10 cellular contexts compared by ENCODE assay signal in the genomic region with DNA sequence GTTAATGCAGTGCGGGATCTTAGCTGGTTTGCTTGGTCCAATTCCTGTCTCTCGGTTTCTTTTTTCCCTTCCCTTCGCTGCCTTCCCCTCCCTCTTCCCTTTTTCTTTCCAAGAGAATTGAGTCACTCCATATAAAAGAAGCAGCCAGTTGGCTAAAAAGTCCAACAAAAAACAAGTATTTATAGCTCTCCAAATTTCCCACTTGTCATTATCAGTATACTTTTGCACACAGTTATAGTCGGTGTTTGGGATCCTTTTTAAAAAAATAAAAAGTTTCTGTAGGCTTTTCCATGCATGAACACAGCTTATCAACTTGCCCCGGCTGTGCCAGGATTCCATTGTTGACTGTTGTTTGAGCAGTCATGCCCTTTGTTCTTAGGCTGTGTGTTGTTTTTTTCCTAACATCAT. TPM values are rescaled to one million over a fixed set of nuclear protein-coding genes. Genes with fewer than 3 reads are reported as not detected.
DNase-seq lines count a peak whose midpoint lies in the region; ATAC-seq and TF ChIP-seq lines count a peak whose summit lies in the region.
"Had no signal": no experiment of that assay in that cellular context is flagged by ENCODE, and none has a peak within 500 bp of the region (broad histone marks: within the 10 kb centered on the region; RNA-seq: fewer than 3 reads in every experiment).

No MANE protein-coding gene starts in this region.

- H2BK5ac ChIP-seq in mesenchymal stem cell (ENCODE audit: low read depth, low read length, poor library complexity, severe bottlenecking) = no peak overlapping the region

- no peak overlapping the region for H2AFZ ChIP-seq in mesenchymal stem cell (ENCODE audit: low read depth, low read length)

- no peak overlapping the region for H3K18ac ChIP-seq in mesenchymal stem cell (ENCODE audit: low read depth in 1 of 2, low read length in 2 of 2)

- H4K91ac ChIP-seq in mesenchymal stem cell (ENCODE audit: low read length) = no peak overlapping the region

- intact Hi-C loops in Panc1 (cut with micrococcal nuclease; ENCODE audit: unreplicated experiment) (loop anchor here (5.0 kb wide), 1 partner anchor 86 kb away; no protein-coding TSS in a partner anchor), lower leg skin (cut with DNase I; ENCODE audit: low total_unique reads) (no loop called here)

- H3K9ac ChIP-seq in duodenal mucosa (ENCODE audit: low read depth in 1 of 2, low read length in 2 of 2) = peak overlapping the region; percentile 7 to 36
- peak overlapping the region; percentile 77 for H3K9ac ChIP-seq in mesenchymal stem cell (ENCODE audit: low read length)

- no TSS peak for BruUV-seq in Panc1 (replicated peaks; lab: Mats Ljungman, UMichigan)

- H3K27ac ChIP-seq in Panc1 (ENCODE audit: low read length) (peak overlapping the region; percentile 45), duodenal mucosa (ENCODE audit: low read depth, low read length) (no peak overlapping the region), mesenchymal stem cell (ENCODE audit: low read length, poor library complexity, severe bottlenecking) (peak overlapping the region; percentile 25), temporal lobe (ENCODE audit: low read depth, low read length) (peak overlapping the region; percentile 98)
- H3K27ac ChIP-seq: VCaP had no signal

- no peak overlapping the region for H2BK12ac ChIP-seq in mesenchymal stem cell (ENCODE audit: low read length in 2 of 2)

- CTCF ChIA-PET in Panc1 (lab: Charles Lee) = no interaction called here

- 88% methylated on average over 4 of the region's 5 CpGs for WGBS in mesenchymal stem cell
- WGBS in lower leg skin, 2 donors = 16% methylated on average over 5 of the region's 5 CpGs

- H2BK15ac ChIP-seq in mesenchymal stem cell (ENCODE audit: low read depth, poor library complexity, severe bottlenecking) = no peak overlapping the region

- no peak overlapping the region for H3K23ac ChIP-seq in mesenchymal stem cell (ENCODE audit: low read length in 2 of 2)

- no peak for ATAC-seq in Panc1
- ATAC-seq in GM21447 (IDR thresholded peaks at IDR 0.05; ENCODE audit: unreplicated experiment) = no peak
- ATAC-seq in GM18907 (IDR thresholded peaks at IDR 0.05; ENCODE audit: unreplicated experiment) = no peak

- H3K4ac ChIP-seq in mesenchymal stem cell (ENCODE audit: low read depth in 1 of 2, low read length in 2 of 2) = no peak overlapping the region

- no peak overlapping the region for H2AK5ac ChIP-seq in mesenchymal stem cell (ENCODE audit: low read length, severe bottlenecking)

- no peaks in the 10 kb centered on the region for H3K27me3 ChIP-seq in Panc1 (ENCODE audit: control insufficient read depth, insufficient read depth, low read length)
- no peaks in the 10 kb centered on the region for H3K27me3 ChIP-seq in duodenal mucosa (ENCODE audit: control insufficient read depth in 1 of 2, insufficient read depth in 2 of 2, low read length in 2 of 2)
- no peaks in the 10 kb centered on the region for H3K27me3 ChIP-seq in mesenchymal stem cell (ENCODE audit: control insufficient read depth in 1 of 2, insufficient read depth in 1 of 2, low read length in 2 of 2)

- peaks cover 30% of the 10 kb centered on the region for H3K79me1 ChIP-seq in mesenchymal stem cell (replicated peaks; ENCODE audit: low read length, poor library complexity, severe bottlenecking)

- no peak for TF ChIP-seq POLR2A in lower leg skin (IDR thresholded peaks at IDR 0.05)

- H3K9me3 ChIP-seq in Panc1 (ENCODE audit: control insufficient read depth, insufficient read depth, low read depth, low read length) (no peaks in the 10 kb centered on the region), duodenal mucosa (ENCODE audit: control insufficient read depth in 1 of 2, low read length in 2 of 2) (no peaks in the 10 kb centered on the region), mesenchymal stem cell (ENCODE audit: control insufficient read depth, low read length) (no peaks in the 10 kb centered on the region)

- H3K4me1 ChIP-seq in Panc1 (ENCODE audit: control insufficient read depth, insufficient read depth, low read length) = peaks cover 22% of the 10 kb centered on the region
- peaks cover 35 to 43% of the 10 kb centered on the region in 2 donors for H3K4me1 ChIP-seq in duodenal mucosa (ENCODE audit: control insufficient read depth in 1 of 2, insufficient read depth in 2 of 2, low read length in 2 of 2)
- H3K4me1 ChIP-seq in mesenchymal stem cell (ENCODE audit: control insufficient read depth, insufficient read depth, low read depth, low read length) = peaks cover 20% of the 10 kb centered on the region

- no peak overlapping the region for H2BK120ac ChIP-seq in mesenchymal stem cell (ENCODE audit: low read depth, low read length)

- TF ChIP-seq CTCF in Panc1 (IDR thresholded peaks at IDR 0.05) (no peak), lower leg skin (IDR thresholded peaks at IDR 0.05) (no peak)

- H3K14ac ChIP-seq in mesenchymal stem cell (ENCODE audit: low read length in 2 of 2) = no peak overlapping the region

- H3K4me3 ChIP-seq in Panc1 (ENCODE audit: low read depth in 2 of 2, low read length in 2 of 2) (no peak overlapping the region), duodenal mucosa (ENCODE audit: low read depth in 1 of 2, low read length in 2 of 2) (peak overlapping the region; percentile 4 to 35), mesenchymal stem cell (ENCODE audit: insufficient read depth in 1 of 2, low read depth in 1 of 2, low read length in 2 of 2) (peak overlapping the region in 1 of 2 experiments; percentile 75), lower leg skin (ENCODE audit: low read depth, poor library complexity, severe bottlenecking) (no peak overlapping the region)

- H4K8ac ChIP-seq in mesenchymal stem cell (ENCODE audit: low read length) = no peak overlapping the region

- POLR2A ChIA-PET in Panc1 (lab: Charles Lee) = no interaction called here

- in situ Hi-C loops in Panc1 (cut with HindIII; ENCODE audit: low pct_unique_long_range_greater_than_20kb, low sequenced_read_pairs) = no loop called here

- no peak overlapping the region for H3K4me2 ChIP-seq in mesenchymal stem cell (ENCODE audit: low read length, poor library complexity, severe bottlenecking)

- H3K36me3 ChIP-seq in Panc1 (ENCODE audit: control insufficient read depth, insufficient read depth, low read length) = no peaks in the 10 kb centered on the region
- H3K36me3 ChIP-seq in duodenal mucosa (ENCODE audit: control insufficient read depth in 1 of 2, insufficient read depth in 2 of 2, low read length in 2 of 2) = peaks cover 0 to 16% of the 10 kb centered on the region in 2 donors
- peaks cover 4 to 16% of the 10 kb centered on the region in 2 experiments for H3K36me3 ChIP-seq in mesenchymal stem cell (ENCODE audit: control insufficient read depth in 1 of 2, insufficient read depth in 2 of 2, low read depth in 1 of 2, low read length in 2 of 2)

- no peak for DNase-seq in Panc1 (ENCODE audit: low read depth, low spot score)
- no peak for DNase-seq in mesenchymal stem cell
- no peak for DNase-seq in lower leg skin (ENCODE audit: low spot score in 2 of 2)
- no peak for DNase-seq in DMS79 (lab: John Stamatoyannopoulos, UW)
- DNase-seq: NCI-H524 had no signal

RNA-seq across cellular contexts. Expression of a gene that starts 24.9 kb away (rescaled TPM):
- 72.6 TPM for total RNA-seq in Panc1 (2021; ENCODE audit: unreplicated experiment)
- 114 TPM for polyA plus RNA-seq in Panc1 (2012; ENCODE audit: insufficient read length)
- polyA plus RNA-seq in mesenchymal stem cell (2013, experiment 1 of 2) = 42.5 TPM
- polyA plus RNA-seq in mesenchymal stem cell (2013, experiment 2 of 2) = 41.6 TPM
- total RNA-seq in temporal lobe = 30.0 TPM
- total RNA-seq in lower leg skin = 10 to 100 TPM; 48.8 to 70.6 (median 59.0) TPM

RNA-seq across cellular contexts. Expression of a gene that starts 26.6 kb away (rescaled TPM):
- total RNA-seq in Panc1 (2021; ENCODE audit: unreplicated experiment) = 109 TPM
- polyA plus RNA-seq in Panc1 (2012; ENCODE audit: insufficient read length) = 169 TPM
- 47.8 TPM for polyA plus RNA-seq in mesenchymal stem cell (2013, experiment 1 of 2)
- 47.4 TPM for polyA plus RNA-seq in mesenchymal stem cell (2013, experiment 2 of 2)
- total RNA-seq in temporal lobe = 39.1 TPM
- total RNA-seq in lower leg skin = 10 to 100 TPM; 51.9 to 72.8 (median 58.2) TPM

RNA-seq across cellular contexts. Expression of a gene that starts 37.5 kb away (rescaled TPM):
- total RNA-seq in Panc1 (2021; ENCODE audit: unreplicated experiment) = 26.8 TPM
- polyA plus RNA-seq in Panc1 (2012; ENCODE audit: insufficient read length) = 32.9 TPM
- polyA plus RNA-seq in mesenchymal stem cell (2013, experiment 1 of 2) = 27.5 TPM
- 28.7 TPM for polyA plus RNA-seq in mesenchymal stem cell (2013, experiment 2 of 2)
- total RNA-seq in temporal lobe = 10.8 TPM
- 10 to 100 TPM in 3 of 4 donors, 1 to 10 TPM in 1; 9.9 to 18.4 (median 15.0) TPM for total RNA-seq in lower leg skin

RNA-seq across cellular contexts. Expression of a gene that starts 55.1 kb away (rescaled TPM):
- total RNA-seq in Panc1 (2021; ENCODE audit: unreplicated experiment) = 0.15 TPM
- 0.07 TPM for polyA plus RNA-seq in Panc1 (2012; ENCODE audit: insufficient read length)
- 0.01 TPM for polyA plus RNA-seq in mesenchymal stem cell (2013, experiment 1 of 2)
- polyA plus RNA-seq in mesenchymal stem cell (2013, experiment 2 of 2) = not detected
- 0.25 TPM for total RNA-seq in temporal lobe
- total RNA-seq in lower leg skin = under 1 TPM; 0.08 to 0.49 (median 0.29) TPM

Comparison
In these comparisons a context has a peak if more than half of its experiments do, and no peak if none do; other contexts are left out.
1. H3K4me3 ChIP-seq: peak in duodenal mucosa (2 of 2); none in Panc1 (0 of 2) and lower leg skin (single experiment).